ENCODE assay signal across 23 cellular contexts in genomic region chr5:39013938-39014337, GRCh38.
DNase-seq lines count a peak whose midpoint lies in the region; ATAC-seq, FAIRE-seq and TF ChIP-seq lines count a peak whose summit lies in the region.
"Had no signal": no experiment of that assay in that cellular context is flagged by ENCODE, and none has a peak within 500 bp of the region (broad histone marks: within the 10 kb centered on the region; RNA-seq: fewer than 3 reads in every experiment).

No MANE protein-coding gene starts in this region.

- ATAC-seq in GM19351 (IDR thresholded peaks at IDR 0.05; ENCODE audit: unreplicated experiment), result no peak
- ATAC-seq: activated CD8-positive, alpha-beta T cell treated with anti-CD3 and anti-CD28 coated beads for 36 hours; activated naive CD4-positive, alpha-beta T cell treated with anti-CD3 and anti-CD28 coated beads, Interleukin-2, amount 50 U/mL, for 72 hours; activated T-cell treated with anti-CD3 and anti-CD28 coated beads, Interleukin-2, amount 50 U/mL, for 72 hours had no signal

- TF ChIP-seq CTCF in astrocyte (IDR thresholded peaks at IDR 0.05; ENCODE audit: insufficient read depth, low read depth, low read length) (no peak), left ventricle myocardium inferior (IDR thresholded peaks at IDR 0.05; ENCODE audit: borderline replicate concordance) (no peak), spleen (IDR thresholded peaks at IDR 0.05 in 8 of 11, conservative IDR thresholded peaks at IDR 0.05 in 3 of 11) (no peak)

- H3K4me1 ChIP-seq in astrocyte (ENCODE audit: insufficient read depth, low read length) (peaks cover 30% of the 10 kb centered on the region), left ventricle myocardium inferior (peaks cover 57% of the 10 kb centered on the region), skeletal muscle tissue (ENCODE audit: control insufficient read depth in 3 of 3, insufficient read depth in 3 of 3, low read length in 3 of 3) (peaks cover 16 to 19% (median 16%) of the 10 kb centered on the region in 3 donors), spleen (peaks cover 0 to 29% (median 8%) of the 10 kb centered on the region in 6 donors)

- TF ChIP-seq POLR2A in spleen (IDR thresholded peaks at IDR 0.05), result no peak

- H3K79me2 ChIP-seq in astrocyte (ENCODE audit: insufficient read depth, low read length), result peaks cover 19% of the 10 kb centered on the region
- H3K79me2 ChIP-seq: hepatocyte had no signal

- 78 to 97% (median 89%) methylated on average over 2 of the region's 2 CpGs for WGBS in spleen, 5 donors

- H3K36me3 ChIP-seq in astrocyte (ENCODE audit: insufficient read depth, low read length) (no peaks in the 10 kb centered on the region), left ventricle myocardium inferior (peaks cover 26% of the 10 kb centered on the region), skeletal muscle tissue (ENCODE audit: control insufficient read depth in 3 of 3, insufficient read depth in 3 of 3, low read length in 3 of 3) (peaks cover under 1 to 6% (median 4%) of the 10 kb centered on the region in 3 donors), spleen (peaks cover 0 to 64% (median 22%) of the 10 kb centered on the region in 6 donors)

- peak overlapping the region; percentile 95 for H3K27ac ChIP-seq in astrocyte (ENCODE audit: low read depth, low read length)
- H3K27ac ChIP-seq in left ventricle myocardium inferior (replicated peaks), result peak overlapping the region; percentile 83
- H3K27ac ChIP-seq in skeletal muscle tissue (ENCODE audit: low read depth, low read length), result peak overlapping the region; percentile 88
- no peak overlapping the region for H3K27ac ChIP-seq in spleen
- H3K27ac ChIP-seq: hepatocyte, KMS-11, upper lobe of right lung had no signal

- no peaks in the 10 kb centered on the region for H4K20me1 ChIP-seq in astrocyte (ENCODE audit: insufficient read depth, low read length)

- peaks cover 20% of the 10 kb centered on the region for H3K9me3 Mint-ChIP-seq in astrocyte (ENCODE audit: unreplicated experiment)

- H3K27me3 Mint-ChIP-seq in astrocyte (ENCODE audit: low read depth, unreplicated experiment), result no peaks in the 10 kb centered on the region
- H3K27me3 Mint-ChIP-seq: activated CD8-positive, alpha-beta T cell treated with anti-CD3 and anti-CD28 coated beads for 36 hours; brain; progenitor cell of endocrine pancreas had no signal

- H3K27ac Mint-ChIP-seq in astrocyte (ENCODE audit: unreplicated experiment), result peak overlapping the region; percentile 95
- H3K27ac Mint-ChIP-seq: activated CD8-positive, alpha-beta T cell treated with anti-CD3 and anti-CD28 coated beads for 36 hours; activated naive CD4-positive, alpha-beta T cell treated with anti-CD3 and anti-CD28 coated beads, Interleukin-2, amount 50 U/mL, for 72 hours; activated T-cell treated with anti-CD3 and anti-CD28 coated beads, Interleukin-2, amount 50 U/mL, for 72 hours; nephron; progenitor cell of endocrine pancreas had no signal

- no peak overlapping the region for H3K4me3 ChIP-seq in astrocyte (ENCODE audit: insufficient read depth, low read depth, low read length)
- H3K4me3 ChIP-seq in left ventricle myocardium inferior, result no peak overlapping the region
- H3K4me3 ChIP-seq in skeletal muscle tissue (ENCODE audit: low read length in 3 of 3), result no peak overlapping the region
- no peak overlapping the region for H3K4me3 ChIP-seq in spleen
- H3K4me3 ChIP-seq: hepatocyte, upper lobe of right lung had no signal

- no peak overlapping the region for H3K4me3 Mint-ChIP-seq in astrocyte (ENCODE audit: unreplicated experiment)
- H3K4me3 Mint-ChIP-seq: activated CD8-positive, alpha-beta T cell treated with anti-CD3 and anti-CD28 coated beads for 36 hours; activated T-cell treated with anti-CD3 and anti-CD28 coated beads, Interleukin-2, amount 50 U/mL, for 72 hours; brain; nephron had no signal

- peaks cover 38% of the 10 kb centered on the region for H3K36me3 Mint-ChIP-seq in astrocyte (ENCODE audit: low read depth, unreplicated experiment)

- intact Hi-C loops in left ventricle myocardium inferior (cut with micrococcal nuclease) (loop anchor here (5.0 kb wide), 1 partner anchor 63 kb away; no protein-coding TSS in a partner anchor), spleen (cut with DNase I; ENCODE audit: low total_unique reads) (no loop called here)

- peaks cover 13% of the 10 kb centered on the region for H3K9me3 ChIP-seq in astrocyte (ENCODE audit: insufficient read depth, low read depth, low read length)
- H3K9me3 ChIP-seq in left ventricle myocardium inferior (replicated peaks), result peaks cover 20% of the 10 kb centered on the region
- no peaks in the 10 kb centered on the region for H3K9me3 ChIP-seq in skeletal muscle tissue (ENCODE audit: control insufficient read depth in 3 of 3, low read length in 3 of 3)
- H3K9me3 ChIP-seq in spleen, result peaks cover 0 to 31% (median 26%) of the 10 kb centered on the region in 8 donors
- H3K9me3 ChIP-seq: upper lobe of right lung had no signal

- H3K27me3 ChIP-seq in astrocyte (ENCODE audit: insufficient read depth, low read length) (no peaks in the 10 kb centered on the region), left ventricle myocardium inferior (ENCODE audit: low read depth) (no peaks in the 10 kb centered on the region), skeletal muscle tissue (ENCODE audit: control insufficient read depth in 3 of 3, insufficient read depth in 3 of 3, low read length in 3 of 3) (no peaks in the 10 kb centered on the region), spleen (replicated peaks in 1 of 7) (no peaks in the 10 kb centered on the region)
- H3K27me3 ChIP-seq: hepatocyte, upper lobe of right lung had no signal

- peak overlapping the region; percentile 7 for H3K4me2 ChIP-seq in astrocyte (ENCODE audit: low read length)
- H3K4me2 ChIP-seq: hepatocyte, KMS-11 had no signal

- H2AFZ ChIP-seq in astrocyte (ENCODE audit: low read depth, low read length), result no peak overlapping the region
- H2AFZ ChIP-seq: hepatocyte had no signal

- no peak for FAIRE-seq in astrocyte (lab: Jason Lieb, UNC)

- DNase-seq in ELR (ENCODE audit: low read depth), result peak; percentile 12
- DNase-seq in astrocyte (ENCODE audit: low read depth), result peak; percentile 39
- DNase-seq in left ventricle myocardium inferior, result no peak
- DNase-seq in COLO668 (lab: John Stamatoyannopoulos, UW; ENCODE audit: unreplicated experiment), result no peak
- no peak for DNase-seq in spleen
- DNase-seq in DMS53 (lab: John Stamatoyannopoulos, UW), result no peak
- DNase-seq: activated CD8-positive, alpha-beta T cell treated with anti-CD3 and anti-CD28 coated beads for 36 hours; activated T-cell treated with anti-CD3 and anti-CD28 coated beads, Interleukin-2, amount 50 U/mL, for 72 hours; Caco-2; NCI-H1092; NCI-H2107; NCI-H526; SHP77 treated with DMSO at 0.1 percent for 48 hours; stimulated activated naive CD4-positive, alpha-beta T cell treated with Interleukin-2 at 50 U/mL for 16 hours; upper lobe of right lung had no signal

- peaks cover 28% of the 10 kb centered on the region for H3K4me1 Mint-ChIP-seq in astrocyte (ENCODE audit: low read depth, unreplicated experiment)

- H3K9ac ChIP-seq in astrocyte (ENCODE audit: low read length) (peak overlapping the region; percentile 59), skeletal muscle tissue (ENCODE audit: low read depth in 1 of 3, low read length in 3 of 3) (no peak overlapping the region)
- H3K9ac ChIP-seq: KMS-11 had no signal

Comparison
In these comparisons a context has a peak if more than half of its experiments do, and no peak if none do; other contexts are left out.
1. DNase-seq: peak in ELR (single experiment) and astrocyte (single experiment); none in left ventricle myocardium inferior (single experiment), COLO668 (single experiment), spleen (single experiment) and DMS53 (single experiment).
2. H3K27ac ChIP-seq: peak in astrocyte (single experiment), left ventricle myocardium inferior (single experiment) and skeletal muscle tissue (single experiment); none in spleen (0 of 8).